ENCODE assay signal across 9 cellular contexts in the genomic region with DNA sequence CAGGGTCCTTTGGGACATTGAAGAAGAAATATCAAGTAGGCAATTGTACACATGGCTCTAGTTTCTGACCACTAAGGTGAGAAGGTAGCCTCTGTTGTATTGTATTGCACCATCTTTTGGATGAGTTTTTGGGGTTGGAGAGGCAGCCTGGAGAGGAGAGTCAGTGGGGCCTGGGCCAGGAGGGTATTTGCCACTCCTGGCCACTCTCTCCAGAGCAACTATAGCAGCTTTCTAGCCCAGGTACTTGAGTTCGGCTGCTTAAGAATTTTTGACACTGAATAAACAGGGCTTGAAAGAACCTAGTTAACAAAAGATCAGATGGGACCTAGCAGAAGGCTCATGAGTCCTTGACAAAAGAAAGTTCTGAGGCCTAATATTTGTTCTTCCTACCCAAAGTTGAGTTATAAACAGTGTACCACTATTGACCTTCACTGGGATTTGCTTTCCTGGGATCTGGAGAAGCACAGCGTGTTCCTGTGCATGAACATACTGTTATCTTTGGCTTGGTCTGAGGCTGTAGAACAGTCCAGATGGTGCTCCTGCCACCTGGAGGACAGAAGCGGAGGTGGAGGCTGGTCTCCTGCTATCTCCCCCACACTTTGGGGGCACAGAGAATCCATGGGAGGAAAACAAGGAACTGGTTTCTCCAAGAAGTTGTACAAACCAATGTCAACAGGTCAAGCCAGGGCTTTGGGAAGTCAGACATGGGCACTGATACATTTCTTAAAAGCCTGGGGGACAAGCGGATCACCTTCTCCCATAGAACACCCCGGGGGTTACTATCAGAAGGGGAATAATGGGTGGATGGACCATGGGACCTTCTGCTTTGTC.
A peak's percentile ranks its signal among the peaks of the same experiment; 100 is the strongest.
DNase-seq lines count a peak whose midpoint lies in the region; ATAC-seq and TF ChIP-seq lines count a peak whose summit lies in the region.
"Had no signal": no experiment of that assay in that cellular context is flagged by ENCODE, and none has a peak within 500 bp of the region (broad histone marks: within the 10 kb centered on the region; RNA-seq: fewer than 3 reads in every experiment).

No MANE protein-coding gene starts in this region.

- no peaks in the 10 kb centered on the region for H3K9me3 Mint-ChIP-seq in MCF 10A (ENCODE audit: unreplicated experiment)
- H3K9me3 Mint-ChIP-seq: activated naive CD8-positive, alpha-beta T cell treated with anti-CD3 and anti-CD28 coated beads, Interleukin-2, amount 10 ng/mL, durations not matched to agents 7 days and 5 days had no signal

- peaks cover 29% of the 10 kb centered on the region for H3K4me1 Mint-ChIP-seq in MCF 10A (ENCODE audit: insufficient read depth, unreplicated experiment)
- H3K4me1 Mint-ChIP-seq: activated naive CD8-positive, alpha-beta T cell treated with anti-CD3 and anti-CD28 coated beads, Interleukin-2, amount 10 ng/mL, durations not matched to agents 7 days and 5 days had no signal

- H3K4me3 ChIP-seq in right lobe of liver = no peak overlapping the region

- H3K36me3 Mint-ChIP-seq in MCF 10A (ENCODE audit: insufficient read depth, unreplicated experiment) = no peaks in the 10 kb centered on the region
- H3K36me3 Mint-ChIP-seq: activated naive CD8-positive, alpha-beta T cell treated with anti-CD3 and anti-CD28 coated beads, Interleukin-2, amount 10 ng/mL, durations not matched to agents 7 days and 5 days had no signal

- TF ChIP-seq CTCF in MCF 10A (IDR thresholded peaks at IDR 0.05; ENCODE audit: unreplicated experiment) = peak; percentile 49
- TF ChIP-seq CTCF in right lobe of liver (IDR thresholded peaks at IDR 0.05) = peak; percentile 26 to 61 (median 46)

- intact Hi-C loops in MCF 10A (cut with micrococcal nuclease) = loop anchor here (1.0 kb wide), 4 partner anchors 111 to 226 kb away; partner anchors contain the start of gene LIFR
- intact Hi-C loops in right lobe of liver (cut with DNase I) = loop anchor here in 1 of 2 donors (10.0 kb wide), 1 partner anchor 222 kb away; no protein-coding TSS in a partner anchor

- H3K27ac ChIP-seq in right lobe of liver = no peak overlapping the region

- 20% methylated on average over 1 of the region's 5 CpGs for WGBS in right lobe of liver (ENCODE audit: insufficient coverage, low coverage, low lambda C conversion rate, missing lambda C conversion rate)

- DNase-seq in AG20443 (ENCODE audit: low spot score) (peak; percentile 55), HT-29 (ENCODE audit: low spot score) (peak; percentile 59), MCF 10A (ENCODE audit: unreplicated experiment) (peak; percentile 64), right lobe of liver (peak in 2 of 3 donors; percentile 23 to 46), putamen (ENCODE audit: low spot score) (no peak)
- DNase-seq: activated naive CD8-positive, alpha-beta T cell treated with anti-CD3 and anti-CD28 coated beads, Interleukin-2, amount 10 ng/mL, durations not matched to agents 7 days and 5 days had no signal

- ATAC-seq in right lobe of liver (peak; percentile 82 to 93 (median 88)), GM21360 (IDR thresholded peaks at IDR 0.05; ENCODE audit: unreplicated experiment) (no peak), HG03460 (IDR thresholded peaks at IDR 0.05; ENCODE audit: unreplicated experiment) (no peak), GM21529 (IDR thresholded peaks at IDR 0.05; ENCODE audit: unreplicated experiment) (no peak)

- POLR2A ChIA-PET in MCF 10A (lab: Yijun Ruan, JAX) = no interaction called here

- BruUV-seq in MCF 10A (replicated peaks; lab: Mats Ljungman, UMichigan) = no TSS peak

- H3K36me3 ChIP-seq in right lobe of liver = no peaks in the 10 kb centered on the region

- CTCF ChIA-PET in MCF 10A (lab: Yijun Ruan, JAX) = interaction anchor here (0.9 to 2.4 kb wide), 5 partner anchors 141 to 246 kb away, joined by 3 to 15 read pairs (median 4); no protein-coding TSS in a partner anchor

- H3K27me3 Mint-ChIP-seq in MCF 10A (ENCODE audit: insufficient read depth, unreplicated experiment) = no peaks in the 10 kb centered on the region

- no peak overlapping the region for H3K4me3 Mint-ChIP-seq in MCF 10A (ENCODE audit: unreplicated experiment)
- H3K4me3 Mint-ChIP-seq: activated naive CD8-positive, alpha-beta T cell treated with anti-CD3 and anti-CD28 coated beads, Interleukin-2, amount 10 ng/mL, durations not matched to agents 7 days and 5 days had no signal

- no peaks in the 10 kb centered on the region for H3K4me1 ChIP-seq in right lobe of liver

- H3K27ac Mint-ChIP-seq in MCF 10A (ENCODE audit: low read depth, unreplicated experiment) = peak overlapping the region; percentile 43
- H3K27ac Mint-ChIP-seq: activated naive CD8-positive, alpha-beta T cell treated with anti-CD3 and anti-CD28 coated beads, Interleukin-2, amount 10 ng/mL, durations not matched to agents 7 days and 5 days had no signal

- no peak for TF ChIP-seq POLR2A in right lobe of liver (IDR thresholded peaks at IDR 0.05)

- no peaks in the 10 kb centered on the region for H3K27me3 ChIP-seq in right lobe of liver

- no peaks in the 10 kb centered on the region for H3K9me3 ChIP-seq in right lobe of liver

Comparison
In these comparisons a context has a peak if more than half of its experiments do, and no peak if none do; other contexts are left out.
1. ATAC-seq: peak in right lobe of liver (4 of 4); none in GM21360 (single experiment), HG03460 (single experiment) and GM21529 (single experiment).